Comparison of ENCODE assay signal across 8 cellular contexts in the genomic region with DNA sequence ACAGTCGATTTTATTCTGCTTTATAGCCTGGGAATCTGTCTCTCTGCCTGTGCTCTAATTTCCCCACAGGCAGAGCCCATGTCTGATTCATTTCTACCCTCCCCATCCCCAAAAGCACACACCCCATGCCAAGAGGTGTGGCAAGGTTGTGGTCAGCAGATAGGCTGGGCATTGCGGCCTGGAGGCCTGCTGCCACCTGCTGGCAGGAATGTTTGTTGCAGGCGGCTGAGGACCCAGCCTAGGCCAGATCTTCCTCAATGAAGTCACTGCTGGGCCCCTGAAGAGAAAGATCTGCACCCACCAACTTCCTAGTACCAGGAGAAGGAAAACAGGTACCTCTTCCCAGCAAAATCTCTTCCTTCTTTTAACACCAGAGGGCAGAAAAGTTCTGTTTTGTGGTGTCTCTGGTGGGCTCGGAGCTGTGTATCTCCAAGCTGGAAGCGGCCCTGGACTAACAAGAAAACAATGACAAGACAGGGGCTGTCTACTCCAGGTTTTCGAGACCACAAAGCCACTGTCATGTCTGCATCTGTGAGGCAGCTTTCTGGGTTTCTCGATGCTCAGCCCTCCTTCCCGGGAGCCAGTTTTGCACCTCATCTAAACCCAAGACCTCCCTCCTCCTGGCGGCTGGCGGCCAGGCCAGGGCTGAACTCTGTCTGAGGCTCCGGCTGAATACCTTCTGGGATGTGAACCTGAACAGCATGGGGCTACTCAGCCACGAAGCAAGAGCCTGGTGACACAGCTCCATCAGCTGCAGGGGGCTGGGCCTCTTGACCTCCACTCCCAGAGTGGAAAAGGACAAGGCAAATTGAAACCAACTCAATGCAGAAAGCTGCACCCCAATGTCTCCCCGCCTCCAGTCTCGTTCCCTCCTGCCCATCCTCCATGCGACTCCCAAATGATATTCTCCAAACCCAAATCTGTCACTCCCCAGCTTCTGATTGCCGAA. TPM values are rescaled to one million over a fixed set of nuclear protein-coding genes. Genes with fewer than 3 reads are reported as not detected.
A peak's percentile ranks its signal among the peaks of the same experiment; 100 is the strongest.
DNase-seq lines count a peak whose midpoint lies in the region; ATAC-seq and TF ChIP-seq lines count a peak whose summit lies in the region.

No MANE protein-coding gene starts in this region.

- no peaks in the 10 kb centered on the region for H3K27me3 Mint-ChIP-seq in activated CD4-positive, alpha-beta T cell treated with anti-CD3 and anti-CD28 coated beads for 36 hours

- peaks cover 2% of the 10 kb centered on the region; the same call in 1 of the 2 replicates for H3K36me3 ChIP-seq in BJ (ENCODE audit: control insufficient read depth, insufficient read depth, low read length)

- peak; percentile 88 for DNase-seq in BJ (ENCODE audit: low read depth)
- DNase-seq in GM19238 (ENCODE audit: insufficient read length, low spot score), result peak; percentile 49
- DNase-seq in LNCaP clone FGC (ENCODE audit: low read depth), result no peak
- peak; percentile 78 for DNase-seq in activated CD4-positive, alpha-beta T cell treated with anti-CD3 and anti-CD28 coated beads for 36 hours
- DNase-seq in coronary artery (ENCODE audit: low spot score), result peak; percentile 91
- peak; percentile 91 for DNase-seq in left kidney (ENCODE audit: low read depth, low spot score)
- peak; percentile 63 for DNase-seq in stimulated activated CD4-positive, alpha-beta T cell treated with anti-CD3 and anti-CD28 coated beads, Interleukin-4, amount 100 ng/mL, for 24 hours

- TF ChIP-seq CTCF in BJ (IDR thresholded peaks at IDR 0.05; ENCODE audit: insufficient read depth, low read depth, low read length), result peak; percentile 96
- TF ChIP-seq CTCF in LNCaP clone FGC (IDR thresholded peaks at IDR 0.05; ENCODE audit: control insufficient read depth, extremely low read depth, insufficient read depth), result peak; percentile 97
- TF ChIP-seq CTCF in coronary artery (IDR thresholded peaks at IDR 0.05), result peak; percentile 99

- peak overlapping the region; percentile 14 to 57 for H3K27ac ChIP-seq in coronary artery

- CTCF ChIA-PET in BJ (lab: Yijun Ruan, JAX), result interaction anchor here (0.7 to 2.2 kb wide), 12 partner anchors 9 to 868 kb away, joined by 3 to 9 read pairs (median 5); partner anchors contain the start of genes GALNT12 and TRMO
- CTCF ChIA-PET in activated CD4-positive, alpha-beta T cell treated with anti-CD3 and anti-CD28 coated beads for 36 hours (lab: Charles Lee), result interaction anchor here (0.6 to 8.9 kb wide), 12 partner anchors 14 to 708 kb away, joined by 3 to 57 read pairs (median 4); partner anchors contain the start of gene GALNT12

- peaks cover 26% of the 10 kb centered on the region for H3K4me1 Mint-ChIP-seq in activated CD4-positive, alpha-beta T cell treated with anti-CD3 and anti-CD28 coated beads for 36 hours

- peaks cover 7% of the 10 kb centered on the region for H3K36me3 Mint-ChIP-seq in activated CD4-positive, alpha-beta T cell treated with anti-CD3 and anti-CD28 coated beads for 36 hours (ENCODE audit: low read depth)

- ATAC-seq in activated CD4-positive, alpha-beta T cell treated with anti-CD3 and anti-CD28 coated beads for 36 hours, result peak; percentile 83
- no peak for ATAC-seq in HG03095 (IDR thresholded peaks at IDR 0.05; ENCODE audit: unreplicated experiment)

- H3K27ac Mint-ChIP-seq in activated CD4-positive, alpha-beta T cell treated with anti-CD3 and anti-CD28 coated beads for 36 hours, result no peak overlapping the region

- H3K27me3 ChIP-seq in BJ (ENCODE audit: control insufficient read depth, insufficient read depth, low read length), result no peaks in the 10 kb centered on the region

- POLR2A ChIA-PET in BJ (lab: Charles Lee), result no interaction called here
- POLR2A ChIA-PET in activated CD4-positive, alpha-beta T cell treated with anti-CD3 and anti-CD28 coated beads for 36 hours (lab: Charles Lee), result no interaction called here

- intact Hi-C loops in activated CD4-positive, alpha-beta T cell treated with anti-CD3 and anti-CD28 coated beads for 36 hours (cut with DNase I, micrococcal nuclease), result loop anchor here (1.0 to 10.0 kb wide), 5 partner anchors 255 to 867 kb away; partner anchors contain the start of genes CORO2A (in 1 of the 2) and TRMO (in 1 of the 2)

- H3K9me3 Mint-ChIP-seq in activated CD4-positive, alpha-beta T cell treated with anti-CD3 and anti-CD28 coated beads for 36 hours (ENCODE audit: low read depth), result no peaks in the 10 kb centered on the region

- no peak overlapping the region for H3K4me3 Mint-ChIP-seq in activated CD4-positive, alpha-beta T cell treated with anti-CD3 and anti-CD28 coated beads for 36 hours

- H3K4me3 ChIP-seq in BJ (ENCODE audit: low read depth, low read length) (no peak overlapping the region), LNCaP clone FGC (ENCODE audit: low read depth, low read length) (no peak overlapping the region), coronary artery (no peak overlapping the region)

RNA-seq across cellular contexts. Expression of gene ANKS6, which starts 4.9 kb away (rescaled TPM):
- polyA plus RNA-seq in BJ (2011; rRNA removed), result 9.9 and 13.0 TPM in 2 replicates
- polyA minus RNA-seq in BJ (2011; rRNA and poly(A)+ RNA removed), result 10.4 and 11.4 TPM in 2 replicates
- total RNA-seq in activated CD4-positive, alpha-beta T cell treated with anti-CD3 and anti-CD28 coated beads for 36 hours, result 10 to 100 TPM; 15.8 to 17.4 TPM

RNA-seq across cellular contexts. Expression of gene GALNT12, which starts 16.0 kb away (rescaled TPM):
- polyA plus RNA-seq in BJ (2011; rRNA removed), result 4.2 and 4.8 TPM in 2 replicates
- polyA minus RNA-seq in BJ (2011; rRNA and poly(A)+ RNA removed), result 1.3 and 3.1 TPM in 2 replicates
- 10 to 100 TPM; 10.2 to 12.7 TPM for total RNA-seq in activated CD4-positive, alpha-beta T cell treated with anti-CD3 and anti-CD28 coated beads for 36 hours
